ENCODE assay signal across 24 cellular contexts in the genomic region with DNA sequence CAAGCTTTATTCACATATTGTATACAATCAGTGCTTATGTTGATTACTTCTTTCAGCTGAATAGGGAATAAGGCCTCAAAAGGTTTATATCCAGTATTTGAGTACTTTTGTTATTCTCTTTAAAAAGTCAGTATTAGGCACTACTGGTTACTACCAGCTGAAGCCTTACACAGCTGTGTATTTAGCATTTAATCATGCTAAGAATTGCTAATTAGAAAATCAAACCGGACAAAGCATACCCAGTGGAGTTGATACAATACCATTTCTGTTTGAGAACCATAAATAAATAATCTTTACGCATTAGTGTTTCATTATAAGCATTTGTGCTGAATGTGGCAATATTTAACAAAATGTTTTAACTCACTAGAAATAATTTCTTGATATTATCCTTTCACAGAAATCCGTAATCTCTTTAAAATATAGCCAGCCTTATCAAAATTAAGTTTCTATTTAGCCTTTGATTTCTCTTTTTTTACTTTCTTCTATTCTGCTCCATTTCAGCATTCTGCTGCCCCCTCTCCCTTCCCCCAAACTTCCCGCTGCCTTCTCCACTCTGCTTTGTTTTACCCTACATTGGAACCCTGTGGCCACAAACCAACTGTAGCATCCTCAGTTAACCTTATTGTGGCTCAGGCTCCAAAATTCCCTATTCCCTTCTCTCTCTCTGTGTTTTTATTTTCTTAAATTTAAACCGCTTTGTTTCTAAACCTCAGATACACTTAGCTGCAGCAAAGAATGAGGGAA. TPM values are rescaled to one million over a fixed set of nuclear protein-coding genes. Genes with fewer than 3 reads are reported as not detected.
"Had no signal": no experiment of that assay in that cellular context is flagged by ENCODE, and none has a peak within 500 bp of the region (broad histone marks: within the 10 kb centered on the region; RNA-seq: fewer than 3 reads in every experiment).

No MANE protein-coding gene starts in this region.

- H3K36me3 ChIP-seq: colonic mucosa, gastroesophageal sphincter, heart left ventricle, left ventricle myocardium inferior, right lobe of liver, tibial nerve had no signal

- H3K27ac ChIP-seq: colonic mucosa, gastroesophageal sphincter, heart left ventricle, left ventricle myocardium inferior, right lobe of liver, tibial nerve had no signal

- H3K27me3 ChIP-seq: colonic mucosa, gastroesophageal sphincter, heart left ventricle, right lobe of liver, tibial nerve had no signal

- H3K9me3 Mint-ChIP-seq: activated CD4-positive, alpha-beta memory T cell treated with anti-CD3 and anti-CD28 coated beads, Interleukin-2, amount 10 ng/mL, durations not matched to agents 7 days and 5 days; activated CD4-positive, alpha-beta T cell treated with anti-CD3 and anti-CD28 coated beads, Interleukin-2, amount 10 ng/mL, durations not matched to agents 7 days and 5 days; activated T-cell treated with anti-CD3 and anti-CD28 coated beads, Interleukin-2, amount 50 U/mL, for 24 hours; nephron; stimulated activated naive CD8-positive, alpha-beta T cell treated with anti-CD3 and anti-CD28 coated beads, Interleukin-15, Interleukin-2, amounts not matched to agents 100 ng/mL and 50 ng/mL, for 24 hours had no signal

- DNase-seq: activated CD4-positive, alpha-beta memory T cell treated with anti-CD3 and anti-CD28 coated beads, Interleukin-2, amount 10 ng/mL, durations not matched to agents 7 days and 5 days; activated CD4-positive, alpha-beta T cell treated with anti-CD3 and anti-CD28 coated beads for 1 hour; activated CD4-positive, alpha-beta T cell treated with anti-CD3 and anti-CD28 coated beads, Interleukin-2, amount 10 ng/mL, durations not matched to agents 7 days and 5 days; activated CD8-positive, alpha-beta memory T cell treated with anti-CD3 and anti-CD28 coated beads, Interleukin-2, amount 50 U/mL, for 48 hours; activated gamma-delta T cell; activated naive CD4-positive, alpha-beta T cell treated with anti-CD3 and anti-CD28 coated beads, Interleukin-2, amount 50 U/mL, for 16 hours; activated T-cell treated with anti-CD3 and anti-CD28 coated beads, Interleukin-2, amount 50 U/mL, for 24 hours; amniotic stem cell; colonic mucosa; effector memory CD4-positive, alpha-beta T cell; erythroblast; heart left ventricle; left ventricle myocardium inferior; right lobe of liver; stimulated activated CD4-positive, alpha-beta T cell treated with anti-CD3 and anti-CD28 coated beads, Interleukin-4, amount 100 ng/mL, for 1 hour; T-helper 17 cell had no signal

- H3K4me1 Mint-ChIP-seq: activated CD4-positive, alpha-beta memory T cell treated with anti-CD3 and anti-CD28 coated beads, Interleukin-2, amount 10 ng/mL, durations not matched to agents 7 days and 5 days; activated CD4-positive, alpha-beta T cell treated with anti-CD3 and anti-CD28 coated beads, Interleukin-2, amount 10 ng/mL, durations not matched to agents 7 days and 5 days; nephron; T-helper 17 cell had no signal

- H3K4me3 Mint-ChIP-seq: activated CD4-positive, alpha-beta memory T cell treated with anti-CD3 and anti-CD28 coated beads, Interleukin-2, amount 10 ng/mL, durations not matched to agents 7 days and 5 days; activated CD4-positive, alpha-beta T cell treated with anti-CD3 and anti-CD28 coated beads, Interleukin-2, amount 10 ng/mL, durations not matched to agents 7 days and 5 days; activated T-cell treated with anti-CD3 and anti-CD28 coated beads, Interleukin-2, amount 50 U/mL, for 24 hours; nephron; stimulated activated naive CD8-positive, alpha-beta T cell treated with anti-CD3 and anti-CD28 coated beads, Interleukin-15, Interleukin-2, amounts not matched to agents 100 ng/mL and 50 ng/mL, for 24 hours; T-helper 17 cell had no signal

- H3K27ac Mint-ChIP-seq: activated CD4-positive, alpha-beta memory T cell treated with anti-CD3 and anti-CD28 coated beads, Interleukin-2, amount 10 ng/mL, durations not matched to agents 7 days and 5 days; activated CD4-positive, alpha-beta T cell treated with anti-CD3 and anti-CD28 coated beads, Interleukin-2, amount 10 ng/mL, durations not matched to agents 7 days and 5 days; activated T-cell treated with anti-CD3 and anti-CD28 coated beads, Interleukin-2, amount 50 U/mL, for 24 hours; stimulated activated naive CD8-positive, alpha-beta T cell treated with anti-CD3 and anti-CD28 coated beads, Interleukin-15, Interleukin-2, amounts not matched to agents 100 ng/mL and 50 ng/mL, for 24 hours; T-helper 17 cell had no signal

- H3K4me3 ChIP-seq: colonic mucosa, gastroesophageal sphincter, heart left ventricle, left ventricle myocardium inferior, lung, right lobe of liver, tibial nerve had no signal

- ATAC-seq: gastroesophageal sphincter, heart left ventricle, right lobe of liver, T-helper 17 cell had no signal

- FAIRE-seq: bronchial epithelial cell had no signal

RNA-seq across cellular contexts. Expression of gene UGT8, which starts 37.8 kb away (rescaled TPM):
- total RNA-seq: dermis microvascular lymphatic vessel endothelial cell, left ventricle myocardium inferior, subcutaneous adipose tissue had no signal
